Comparison of ENCODE assay signal across 1 cellular context in genomic region chr5:177319913-177320588, GRCh38.
TF ChIP-seq lines count a peak whose summit lies in the region.

No MANE protein-coding gene starts in this region.

TF ChIP-seq in HepG2, 621 proteins besides CTCF, POLR2A, EP300 and RAD21:
- TF ChIP-seq ZNF263 (CRISPR knock-in tag; IDR thresholded peaks at IDR 0.05) (0 out of 2 replicates have a peak, but pooled peaks have one; percentile 29), RELA (CRISPR knock-in tag; IDR thresholded peaks at IDR 0.05) (no peak)
TF ChIP-seq in HepG2: peak in this region for 1.
